In the genomic region with DNA sequence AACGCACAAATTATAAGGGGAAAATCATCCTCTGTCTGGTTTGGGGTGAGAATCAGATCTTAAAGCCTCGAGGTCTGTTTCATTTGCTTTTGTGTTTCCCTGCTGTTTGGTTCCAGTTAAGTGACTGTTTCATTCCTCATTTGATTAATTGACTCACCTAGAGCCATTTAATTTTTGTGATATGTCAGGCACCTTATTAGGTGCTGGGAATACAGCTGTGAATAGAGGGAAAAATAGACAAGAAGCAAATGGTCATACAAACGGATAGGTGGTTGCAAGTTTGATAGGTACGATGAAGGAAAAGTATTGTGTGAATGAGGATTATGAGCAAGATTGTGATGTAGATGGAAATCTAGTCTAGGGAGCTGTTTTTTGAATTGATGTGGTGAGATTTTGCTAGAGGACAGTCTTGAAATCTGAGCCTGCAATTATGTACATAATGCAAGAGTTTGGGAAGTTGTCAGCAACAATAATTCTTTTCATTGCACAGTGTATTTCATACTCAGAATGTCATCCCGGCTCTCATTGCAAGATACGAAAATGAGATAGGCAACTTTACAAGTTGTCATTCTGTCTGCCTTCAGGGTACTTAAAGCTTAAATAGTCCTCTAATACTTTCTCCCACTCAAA, we compare ENCODE assay signal across 2 cellular contexts.
TF ChIP-seq lines count a peak whose summit lies in the region.

No MANE protein-coding gene starts in this region.

TF ChIP-seq in HepG2, 621 proteins besides CTCF, POLR2A, EP300 and RAD21 (continues in another document):
- TF ChIP-seq ARNT2 (CRISPR knock-in tag; IDR thresholded peaks at IDR 0.05; ENCODE audit: low read depth) (no peak), KAT8 (CRISPR knock-in tag; IDR thresholded peaks at IDR 0.05) (0 out of 2 replicates have a peak, but pooled peaks have one; percentile 2), MTA3 (CRISPR knock-in tag; IDR thresholded peaks at IDR 0.05) (no peak), RNF2 (conservative IDR thresholded peaks at IDR 0.05; ENCODE audit: low read depth) (no peak), RFXAP (CRISPR knock-in tag; IDR thresholded peaks at IDR 0.05; ENCODE audit: borderline replicate concordance) (no peak), SOX13 (IDR thresholded peaks at IDR 0.05) (no peak), SOX13 (CRISPR knock-in tag; conservative IDR thresholded peaks at IDR 0.05 in 1 of 2, IDR thresholded peaks at IDR 0.05 in 1 of 2) (0 out of 4 replicates have a peak, but pooled peaks of 1 of the 2 experiments have one; percentile 4), ZNF775 (CRISPR knock-in tag; IDR thresholded peaks at IDR 0.05; ENCODE audit: borderline replicate concordance) (no peak), ZSCAN9 (CRISPR knock-in tag; IDR thresholded peaks at IDR 0.05; ENCODE audit: borderline replicate concordance) (0 out of 2 replicates have a peak, but pooled peaks have one; percentile 30), ZSCAN31 (CRISPR knock-in tag; IDR thresholded peaks at IDR 0.05; ENCODE audit: low read depth) (no peak), CREB1 (IDR thresholded peaks at IDR 0.05) (no peak), CREB1 (CRISPR knock-in tag; IDR thresholded peaks at IDR 0.05) (peak; percentile 40; the same call in 1 of the 2 replicates), FOXA3 (CRISPR knock-in tag; IDR thresholded peaks at IDR 0.05) (0 out of 2 replicates have a peak, but pooled peaks have one; percentile 9), TOE1 (CRISPR knock-in tag; IDR thresholded peaks at IDR 0.05) (0 out of 2 replicates have a peak, but pooled peaks have one; percentile 21), REPIN1 (CRISPR knock-in tag; IDR thresholded peaks at IDR 0.05; ENCODE audit: borderline replicate concordance, low read depth) (no peak), ZNF124 (CRISPR knock-in tag; IDR thresholded peaks at IDR 0.05) (no peak), ADNP (CRISPR knock-in tag; IDR thresholded peaks at IDR 0.05) (no peak), DPF2 (CRISPR knock-in tag; IDR thresholded peaks at IDR 0.05; ENCODE audit: borderline replicate concordance, low read depth) (no peak), FOXJ3 (CRISPR knock-in tag; IDR thresholded peaks at IDR 0.05; ENCODE audit: borderline replicate concordance) (0 out of 2 replicates have a peak, but pooled peaks have one; percentile 7), KDM5A (IDR thresholded peaks at IDR 0.05; ENCODE audit: borderline replicate concordance, low read length) (peak; percentile 38; the same call in 1 of the 2 replicates), CCDC6 (CRISPR knock-in tag; IDR thresholded peaks at IDR 0.05) (no peak), SAP130 (CRISPR knock-in tag; IDR thresholded peaks at IDR 0.05; ENCODE audit: low read depth) (peak; percentile 1; the same call in 1 of the 2 replicates), RAD51 (IDR thresholded peaks at IDR 0.05; ENCODE audit: borderline replicate concordance) (no peak), ZKSCAN8 (CRISPR knock-in tag; IDR thresholded peaks at IDR 0.05; ENCODE audit: borderline replicate concordance) (0 out of 2 replicates have a peak, but pooled peaks have one; percentile 17), ZNF3 (CRISPR knock-in tag; IDR thresholded peaks at IDR 0.05) (no peak), SMYD3 (CRISPR knock-in tag; IDR thresholded peaks at IDR 0.05) (0 out of 2 replicates have a peak, but pooled peaks have one; percentile 6), NFE2L1 (CRISPR knock-in tag; IDR thresholded peaks at IDR 0.05; ENCODE audit: borderline replicate concordance) (no peak)
- TF ChIP-seq, protein P1, sequence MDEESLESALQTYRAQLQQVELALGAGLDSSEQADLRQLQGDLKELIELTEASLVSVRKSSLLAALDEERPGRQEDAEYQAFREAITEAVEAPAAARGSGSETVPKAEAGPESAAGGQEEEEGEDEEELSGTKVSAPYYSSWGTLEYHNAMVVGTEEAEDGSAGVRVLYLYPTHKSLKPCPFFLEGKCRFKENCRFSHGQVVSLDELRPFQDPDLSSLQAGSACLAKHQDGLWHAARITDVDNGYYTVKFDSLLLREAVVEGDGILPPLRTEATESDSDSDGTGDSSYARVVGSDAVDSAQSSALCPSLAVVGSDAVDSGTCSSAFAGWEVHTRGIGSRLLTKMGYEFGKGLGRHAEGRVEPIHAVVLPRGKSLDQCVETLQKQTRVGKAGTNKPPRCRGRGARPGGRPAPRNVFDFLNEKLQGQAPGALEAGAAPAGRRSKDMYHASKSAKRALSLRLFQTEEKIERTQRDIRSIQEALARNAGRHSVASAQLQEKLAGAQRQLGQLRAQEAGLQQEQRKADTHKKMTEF (CRISPR knock-in tag; IDR thresholded peaks at IDR 0.05), result no peak
- TF ChIP-seq, protein P2, sequence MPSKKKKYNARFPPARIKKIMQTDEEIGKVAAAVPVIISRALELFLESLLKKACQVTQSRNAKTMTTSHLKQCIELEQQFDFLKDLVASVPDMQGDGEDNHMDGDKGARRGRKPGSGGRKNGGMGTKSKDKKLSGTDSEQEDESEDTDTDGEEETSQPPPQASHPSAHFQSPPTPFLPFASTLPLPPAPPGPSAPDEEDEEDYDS (CRISPR knock-in tag; IDR thresholded peaks at IDR 0.05), result peak; percentile 40; the same call in 1 of the 2 replicates
- TF ChIP-seq, protein P3, sequence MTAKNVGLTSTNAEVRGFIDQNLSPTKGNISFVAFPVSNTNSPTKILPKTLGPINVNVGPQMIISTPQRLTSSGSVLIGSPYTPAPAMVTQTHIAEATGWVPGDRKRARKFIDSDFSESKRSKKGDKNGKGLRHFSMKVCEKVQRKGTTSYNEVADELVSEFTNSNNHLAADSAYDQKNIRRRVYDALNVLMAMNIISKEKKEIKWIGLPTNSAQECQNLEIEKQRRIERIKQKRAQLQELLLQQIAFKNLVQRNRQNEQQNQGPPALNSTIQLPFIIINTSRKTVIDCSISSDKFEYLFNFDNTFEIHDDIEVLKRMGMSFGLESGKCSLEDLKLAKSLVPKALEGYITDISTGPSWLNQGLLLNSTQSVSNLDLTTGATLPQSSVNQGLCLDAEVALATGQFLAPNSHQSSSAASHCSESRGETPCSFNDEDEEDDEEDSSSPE (CRISPR knock-in tag; IDR thresholded peaks at IDR 0.05), result 0 out of 2 replicates have a peak, but pooled peaks have one; percentile 12
- TF ChIP-seq, protein P4, sequence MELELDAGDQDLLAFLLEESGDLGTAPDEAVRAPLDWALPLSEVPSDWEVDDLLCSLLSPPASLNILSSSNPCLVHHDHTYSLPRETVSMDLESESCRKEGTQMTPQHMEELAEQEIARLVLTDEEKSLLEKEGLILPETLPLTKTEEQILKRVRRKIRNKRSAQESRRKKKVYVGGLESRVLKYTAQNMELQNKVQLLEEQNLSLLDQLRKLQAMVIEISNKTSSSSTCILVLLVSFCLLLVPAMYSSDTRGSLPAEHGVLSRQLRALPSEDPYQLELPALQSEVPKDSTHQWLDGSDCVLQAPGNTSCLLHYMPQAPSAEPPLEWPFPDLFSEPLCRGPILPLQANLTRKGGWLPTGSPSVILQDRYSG (CRISPR knock-in tag; IDR thresholded peaks at IDR 0.05), result no peak
- TF ChIP-seq, protein P5, sequence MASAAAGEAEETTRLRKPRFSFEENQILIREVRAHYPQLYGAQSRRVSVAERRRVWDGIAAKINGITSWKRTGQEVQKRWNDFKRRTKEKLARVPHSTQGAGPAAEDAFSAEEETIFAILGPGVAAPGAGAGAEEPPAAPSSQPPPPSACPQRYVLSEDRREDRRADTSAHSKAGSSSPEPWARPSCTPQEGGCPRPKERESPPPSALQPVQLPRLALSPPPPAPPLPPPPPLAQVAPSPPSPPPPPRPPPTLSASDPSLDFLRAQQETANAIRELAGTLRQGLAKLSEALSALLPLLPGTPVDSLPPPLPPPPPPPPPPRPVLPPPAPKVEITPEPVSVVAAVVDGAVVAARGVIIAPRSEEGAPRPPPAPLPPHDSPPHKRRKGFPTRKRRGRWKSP (CRISPR knock-in tag; IDR thresholded peaks at IDR 0.05), result no peak

TF ChIP-seq in GM12878, 131 proteins besides CTCF, POLR2A, EP300 and RAD21:
- no peak for TF ChIP-seq YBX1 (IDR thresholded peaks at IDR 0.05)
- no peak for TF ChIP-seq MXI1 (IDR thresholded peaks at IDR 0.05; ENCODE audit: low read depth, low read length)
- no peak for TF ChIP-seq STAT3 (IDR thresholded peaks at IDR 0.05; ENCODE audit: low read depth, low read length)
- TF ChIP-seq MTA2 (IDR thresholded peaks at IDR 0.05; ENCODE audit: low read depth), result no peak
- no peak for TF ChIP-seq ESRRA (IDR thresholded peaks at IDR 0.05; ENCODE audit: low read length)
